In genomic region chr5:133938039-133938821, GRCh38 we compare ENCODE assay signal across 1 cellular context.
TF ChIP-seq lines count a peak whose summit lies in the region.

No MANE protein-coding gene starts in this region.

TF ChIP-seq in K562, 482 proteins besides CTCF, POLR2A, EP300 and RAD21 (continued from another document):
- TF ChIP-seq ZNF79 (CRISPR knock-in tag; IDR thresholded peaks at IDR 0.05; ENCODE audit: low read depth): no peak
- peak; percentile 72 for TF ChIP-seq SMARCA4 (IDR thresholded peaks at IDR 0.05)
- TF ChIP-seq, protein P1, sequence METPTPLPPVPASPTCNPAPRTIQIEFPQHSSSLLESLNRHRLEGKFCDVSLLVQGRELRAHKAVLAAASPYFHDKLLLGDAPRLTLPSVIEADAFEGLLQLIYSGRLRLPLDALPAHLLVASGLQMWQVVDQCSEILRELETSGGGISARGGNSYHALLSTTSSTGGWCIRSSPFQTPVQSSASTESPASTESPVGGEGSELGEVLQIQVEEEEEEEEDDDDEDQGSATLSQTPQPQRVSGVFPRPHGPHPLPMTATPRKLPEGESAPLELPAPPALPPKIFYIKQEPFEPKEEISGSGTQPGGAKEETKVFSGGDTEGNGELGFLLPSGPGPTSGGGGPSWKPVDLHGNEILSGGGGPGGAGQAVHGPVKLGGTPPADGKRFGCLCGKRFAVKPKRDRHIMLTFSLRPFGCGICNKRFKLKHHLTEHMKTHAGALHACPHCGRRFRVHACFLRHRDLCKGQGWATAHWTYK (CRISPR knock-in tag; IDR thresholded peaks at IDR 0.05): peak; percentile 40; the same call in 1 of the 2 replicates
- no peak for TF ChIP-seq HDAC3 (IDR thresholded peaks at IDR 0.05; ENCODE audit: borderline replicate concordance, partially characterized antibody)
- TF ChIP-seq DACH1 (IDR thresholded peaks at IDR 0.05; ENCODE audit: partially characterized antibody): peak; percentile 26
- TF ChIP-seq ASH1L (IDR thresholded peaks at IDR 0.05; ENCODE audit: borderline replicate concordance, low read depth, partially characterized antibody): peak; percentile 25
- TF ChIP-seq, protein P2, sequence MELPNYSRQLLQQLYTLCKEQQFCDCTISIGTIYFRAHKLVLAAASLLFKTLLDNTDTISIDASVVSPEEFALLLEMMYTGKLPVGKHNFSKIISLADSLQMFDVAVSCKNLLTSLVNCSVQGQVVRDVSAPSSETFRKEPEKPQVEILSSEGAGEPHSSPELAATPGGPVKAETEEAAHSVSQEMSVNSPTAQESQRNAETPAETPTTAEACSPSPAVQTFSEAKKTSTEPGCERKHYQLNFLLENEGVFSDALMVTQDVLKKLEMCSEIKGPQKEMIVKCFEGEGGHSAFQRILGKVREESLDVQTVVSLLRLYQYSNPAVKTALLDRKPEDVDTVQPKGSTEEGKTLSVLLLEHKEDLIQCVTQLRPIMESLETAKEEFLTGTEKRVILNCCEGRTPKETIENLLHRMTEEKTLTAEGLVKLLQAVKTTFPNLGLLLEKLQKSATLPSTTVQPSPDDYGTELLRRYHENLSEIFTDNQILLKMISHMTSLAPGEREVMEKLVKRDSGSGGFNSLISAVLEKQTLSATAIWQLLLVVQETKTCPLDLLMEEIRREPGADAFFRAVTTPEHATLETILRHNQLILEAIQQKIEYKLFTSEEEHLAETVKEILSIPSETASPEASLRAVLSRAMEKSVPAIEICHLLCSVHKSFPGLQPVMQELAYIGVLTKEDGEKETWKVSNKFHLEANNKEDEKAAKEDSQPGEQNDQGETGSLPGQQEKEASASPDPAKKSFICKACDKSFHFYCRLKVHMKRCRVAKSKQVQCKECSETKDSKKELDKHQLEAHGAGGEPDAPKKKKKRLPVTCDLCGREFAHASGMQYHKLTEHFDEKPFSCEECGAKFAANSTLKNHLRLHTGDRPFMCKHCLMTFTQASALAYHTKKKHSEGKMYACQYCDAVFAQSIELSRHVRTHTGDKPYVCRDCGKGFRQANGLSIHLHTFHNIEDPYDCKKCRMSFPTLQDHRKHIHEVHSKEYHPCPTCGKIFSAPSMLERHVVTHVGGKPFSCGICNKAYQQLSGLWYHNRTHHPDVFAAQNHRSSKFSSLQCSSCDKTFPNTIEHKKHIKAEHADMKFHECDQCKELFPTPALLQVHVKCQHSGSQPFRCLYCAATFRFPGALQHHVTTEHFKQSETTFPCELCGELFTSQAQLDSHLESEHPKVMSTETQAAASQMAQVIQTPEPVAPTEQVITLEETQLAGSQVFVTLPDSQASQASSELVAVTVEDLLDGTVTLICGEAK (IDR thresholded peaks at IDR 0.05): 0 out of 2 replicates have a peak, but pooled peaks have one; percentile 27
- TF ChIP-seq, protein P2 (CRISPR knock-in tag; IDR thresholded peaks at IDR 0.05): no peak
- no peak for TF ChIP-seq PML (IDR thresholded peaks at IDR 0.05; ENCODE audit: low read length)
- no peak for TF ChIP-seq KLF10 (CRISPR knock-in tag; IDR thresholded peaks at IDR 0.05)
- TF ChIP-seq ARID1B (IDR thresholded peaks at IDR 0.05): peak; percentile 54
- TF ChIP-seq, protein P3, sequence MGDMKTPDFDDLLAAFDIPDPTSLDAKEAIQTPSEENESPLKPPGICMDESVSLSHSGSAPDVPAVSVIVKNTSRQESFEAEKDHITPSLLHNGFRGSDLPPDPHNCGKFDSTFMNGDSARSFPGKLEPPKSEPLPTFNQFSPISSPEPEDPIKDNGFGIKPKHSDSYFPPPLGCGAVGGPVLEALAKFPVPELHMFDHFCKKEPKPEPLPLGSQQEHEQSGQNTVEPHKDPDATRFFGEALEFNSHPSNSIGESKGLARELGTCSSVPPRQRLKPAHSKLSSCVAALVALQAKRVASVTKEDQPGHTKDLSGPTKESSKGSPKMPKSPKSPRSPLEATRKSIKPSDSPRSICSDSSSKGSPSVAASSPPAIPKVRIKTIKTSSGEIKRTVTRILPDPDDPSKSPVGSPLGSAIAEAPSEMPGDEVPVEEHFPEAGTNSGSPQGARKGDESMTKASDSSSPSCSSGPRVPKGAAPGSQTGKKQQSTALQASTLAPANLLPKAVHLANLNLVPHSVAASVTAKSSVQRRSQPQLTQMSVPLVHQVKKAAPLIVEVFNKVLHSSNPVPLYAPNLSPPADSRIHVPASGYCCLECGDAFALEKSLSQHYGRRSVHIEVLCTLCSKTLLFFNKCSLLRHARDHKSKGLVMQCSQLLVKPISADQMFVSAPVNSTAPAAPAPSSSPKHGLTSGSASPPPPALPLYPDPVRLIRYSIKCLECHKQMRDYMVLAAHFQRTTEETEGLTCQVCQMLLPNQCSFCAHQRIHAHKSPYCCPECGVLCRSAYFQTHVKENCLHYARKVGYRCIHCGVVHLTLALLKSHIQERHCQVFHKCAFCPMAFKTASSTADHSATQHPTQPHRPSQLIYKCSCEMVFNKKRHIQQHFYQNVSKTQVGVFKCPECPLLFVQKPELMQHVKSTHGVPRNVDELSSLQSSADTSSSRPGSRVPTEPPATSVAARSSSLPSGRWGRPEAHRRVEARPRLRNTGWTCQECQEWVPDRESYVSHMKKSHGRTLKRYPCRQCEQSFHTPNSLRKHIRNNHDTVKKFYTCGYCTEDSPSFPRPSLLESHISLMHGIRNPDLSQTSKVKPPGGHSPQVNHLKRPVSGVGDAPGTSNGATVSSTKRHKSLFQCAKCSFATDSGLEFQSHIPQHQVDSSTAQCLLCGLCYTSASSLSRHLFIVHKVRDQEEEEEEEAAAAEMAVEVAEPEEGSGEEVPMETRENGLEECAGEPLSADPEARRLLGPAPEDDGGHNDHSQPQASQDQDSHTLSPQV (IDR thresholded peaks at IDR 0.05): peak; percentile 87; the same call in 1 of the 2 replicates
- no peak for TF ChIP-seq ZNF830 (CRISPR knock-in tag; IDR thresholded peaks at IDR 0.05)
- TF ChIP-seq ZHX1 (conservative IDR thresholded peaks at IDR 0.05; ENCODE audit: low read length): no peak
- TF ChIP-seq SP2 (IDR thresholded peaks at IDR 0.05; ENCODE audit: extremely low read depth, low read depth, low read length, poor library complexity, severe bottlenecking): no peak
- TF ChIP-seq BRCA1 (IDR thresholded peaks at IDR 0.05): no peak
- no peak for TF ChIP-seq BRCA1 (CRISPR knock-in tag; IDR thresholded peaks at IDR 0.05)
- TF ChIP-seq DMBX1 (CRISPR knock-in tag; IDR thresholded peaks at IDR 0.05; ENCODE audit: borderline replicate concordance): no peak; the same call in 1 of the 2 replicates
- TF ChIP-seq CEBPB (tag; IDR thresholded peaks at IDR 0.05): peak; percentile 24; the same call in 1 of the 2 replicates
- no peak for TF ChIP-seq LARP7 (IDR thresholded peaks at IDR 0.05)
- no peak; the same call in 1 of the 2 replicates for TF ChIP-seq CTBP1 (IDR thresholded peaks at IDR 0.05; ENCODE audit: borderline replicate concordance)
- TF ChIP-seq ARHGAP35 (IDR thresholded peaks at IDR 0.05; ENCODE audit: partially characterized antibody): no peak
- peak; percentile 64; the same call in 1 of the 2 replicates for TF ChIP-seq CXXC5 (CRISPR knock-in tag; IDR thresholded peaks at IDR 0.05)
- TF ChIP-seq MECOM (CRISPR knock-in tag; IDR thresholded peaks at IDR 0.05): no peak
- TF ChIP-seq ETV6 (IDR thresholded peaks at IDR 0.05; ENCODE audit: borderline replicate concordance in 1 of 2, low read depth in 2 of 2, low read length in 1 of 2): no peak
- TF ChIP-seq ETV6 (CRISPR knock-in tag; IDR thresholded peaks at IDR 0.05; ENCODE audit: borderline replicate concordance): no peak
- no peak for TF ChIP-seq SP1 (CRISPR knock-in tag; IDR thresholded peaks at IDR 0.05)
- no peak for TF ChIP-seq POLR3A (IDR thresholded peaks at IDR 0.05; ENCODE audit: borderline replicate concordance, extremely low read depth, insufficient read depth, insufficient read length)
- no peak for TF ChIP-seq ILF3 (IDR thresholded peaks at IDR 0.05; ENCODE audit: borderline replicate concordance)
- no peak for TF ChIP-seq ZNF778 (CRISPR knock-in tag; IDR thresholded peaks at IDR 0.05)
- TF ChIP-seq MBD1 (CRISPR knock-in tag; IDR thresholded peaks at IDR 0.05): no peak
- TF ChIP-seq, protein P4, sequence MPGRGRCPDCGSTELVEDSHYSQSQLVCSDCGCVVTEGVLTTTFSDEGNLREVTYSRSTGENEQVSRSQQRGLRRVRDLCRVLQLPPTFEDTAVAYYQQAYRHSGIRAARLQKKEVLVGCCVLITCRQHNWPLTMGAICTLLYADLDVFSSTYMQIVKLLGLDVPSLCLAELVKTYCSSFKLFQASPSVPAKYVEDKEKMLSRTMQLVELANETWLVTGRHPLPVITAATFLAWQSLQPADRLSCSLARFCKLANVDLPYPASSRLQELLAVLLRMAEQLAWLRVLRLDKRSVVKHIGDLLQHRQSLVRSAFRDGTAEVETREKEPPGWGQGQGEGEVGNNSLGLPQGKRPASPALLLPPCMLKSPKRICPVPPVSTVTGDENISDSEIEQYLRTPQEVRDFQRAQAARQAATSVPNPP (IDR thresholded peaks at IDR 0.05; ENCODE audit: borderline replicate concordance, insufficient read depth, insufficient read length): no peak
